In genomic region chr4:110475881-110476818, GRCh38 we compare ENCODE assay signal across 12 cellular contexts. TPM values are rescaled to one million over a fixed set of nuclear protein-coding genes. Genes with fewer than 3 reads are reported as not detected.
A peak's percentile ranks its signal among the peaks of the same experiment; 100 is the strongest.
DNase-seq lines count a peak whose midpoint lies in the region; ATAC-seq and TF ChIP-seq lines count a peak whose summit lies in the region.
"Had no signal": no experiment of that assay in that cellular context is flagged by ENCODE, and none has a peak within 500 bp of the region (broad histone marks: within the 10 kb centered on the region; RNA-seq: fewer than 3 reads in every experiment).

A gene with protein sequence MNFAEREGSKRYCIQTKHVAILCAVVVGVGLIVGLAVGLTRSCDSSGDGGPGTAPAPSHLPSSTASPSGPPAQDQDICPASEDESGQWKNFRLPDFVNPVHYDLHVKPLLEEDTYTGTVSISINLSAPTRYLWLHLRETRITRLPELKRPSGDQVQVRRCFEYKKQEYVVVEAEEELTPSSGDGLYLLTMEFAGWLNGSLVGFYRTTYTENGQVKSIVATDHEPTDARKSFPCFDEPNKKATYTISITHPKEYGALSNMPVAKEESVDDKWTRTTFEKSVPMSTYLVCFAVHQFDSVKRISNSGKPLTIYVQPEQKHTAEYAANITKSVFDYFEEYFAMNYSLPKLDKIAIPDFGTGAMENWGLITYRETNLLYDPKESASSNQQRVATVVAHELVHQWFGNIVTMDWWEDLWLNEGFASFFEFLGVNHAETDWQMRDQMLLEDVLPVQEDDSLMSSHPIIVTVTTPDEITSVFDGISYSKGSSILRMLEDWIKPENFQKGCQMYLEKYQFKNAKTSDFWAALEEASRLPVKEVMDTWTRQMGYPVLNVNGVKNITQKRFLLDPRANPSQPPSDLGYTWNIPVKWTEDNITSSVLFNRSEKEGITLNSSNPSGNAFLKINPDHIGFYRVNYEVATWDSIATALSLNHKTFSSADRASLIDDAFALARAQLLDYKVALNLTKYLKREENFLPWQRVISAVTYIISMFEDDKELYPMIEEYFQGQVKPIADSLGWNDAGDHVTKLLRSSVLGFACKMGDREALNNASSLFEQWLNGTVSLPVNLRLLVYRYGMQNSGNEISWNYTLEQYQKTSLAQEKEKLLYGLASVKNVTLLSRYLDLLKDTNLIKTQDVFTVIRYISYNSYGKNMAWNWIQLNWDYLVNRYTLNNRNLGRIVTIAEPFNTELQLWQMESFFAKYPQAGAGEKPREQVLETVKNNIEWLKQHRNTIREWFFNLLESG (plus strand): TSS chr4:110476155. CDS start chr4:110476415, 260 bp downstream.

- ATAC-seq in left ventricle myocardium superior, result peak; percentile 88

- H3K4me1 ChIP-seq in ascending aorta (no peaks in the 10 kb centered on the region), trophoblast cell (ENCODE audit: control insufficient read depth in 1 of 2, insufficient read depth in 2 of 2, low read length in 2 of 2) (peaks cover 16 to 28% of the 10 kb centered on the region in 2 experiments), BE2C (no peaks in the 10 kb centered on the region)

- H3K79me2 ChIP-seq in trophoblast cell (ENCODE audit: control insufficient read depth, insufficient read depth, low read length, poor library complexity), result peaks cover 6% of the 10 kb centered on the region

- peak within 1 kb of the TSS; percentile 50 for H4K8ac ChIP-seq in trophoblast cell (ENCODE audit: low read depth, low read length)

- H2BK120ac ChIP-seq in trophoblast cell (ENCODE audit: insufficient read depth, low read length, poor library complexity), result peak within 1 kb of the TSS; percentile 77

- H3K9ac ChIP-seq in trophoblast cell (ENCODE audit: low read length), result peak within 1 kb of the TSS; percentile 44

- H2BK5ac ChIP-seq in trophoblast cell (ENCODE audit: low read depth, low read length, poor library complexity), result peak within 1 kb of the TSS; percentile 29

- H3K9me3 ChIP-seq in ascending aorta, result no peaks in the 10 kb centered on the region
- H3K9me3 ChIP-seq in trophoblast cell (ENCODE audit: insufficient read depth, low read depth, low read length), result no peaks in the 10 kb centered on the region
- no peaks in the 10 kb centered on the region for H3K9me3 ChIP-seq in BE2C

- no peak for TF ChIP-seq CTCF in ascending aorta (IDR thresholded peaks at IDR 0.05)
- no peak for TF ChIP-seq CTCF in BE2C (IDR thresholded peaks at IDR 0.05; ENCODE audit: low read depth, low read length)

- peak within 1 kb of the TSS; percentile 79 for H2BK12ac ChIP-seq in trophoblast cell (ENCODE audit: low read length)

- peak within 1 kb of the TSS; percentile 40 for H2AFZ ChIP-seq in trophoblast cell (ENCODE audit: insufficient read depth, low read length, poor library complexity)

- peak within 1 kb of the TSS; percentile 44 for H3K4ac ChIP-seq in trophoblast cell (ENCODE audit: low read depth, low read length)

- H3K18ac ChIP-seq in trophoblast cell (ENCODE audit: low read length), result peak within 1 kb of the TSS; percentile 39

- DNase-seq in AG20443 (ENCODE audit: low spot score) (peak; percentile 24), ascending aorta (ENCODE audit: low spot score in 2 of 2) (no peak), left ventricle myocardium superior (peak; percentile 61), trophoblast cell (peak; percentile 67 to 76), COLO668 (lab: John Stamatoyannopoulos, UW; ENCODE audit: unreplicated experiment) (no peak), OCI-M1 (lab: John Stamatoyannopoulos, UW) (no peak), BE2C (no peak), cerebellar cortex (ENCODE audit: low spot score) (no peak)
- DNase-seq: cerebellar nuclear complex, DMS153, naive B cell, NCI-H2107 had no signal

- no peaks in the 10 kb centered on the region for H3K27me3 ChIP-seq in ascending aorta
- no peaks in the 10 kb centered on the region for H3K27me3 ChIP-seq in trophoblast cell (ENCODE audit: insufficient read depth, low read length)
- peaks cover 12% of the 10 kb centered on the region for H3K27me3 ChIP-seq in BE2C

- intact Hi-C loops in ascending aorta (cut with DNase I), result no loop called here
- intact Hi-C loops in left ventricle myocardium superior (cut with micrococcal nuclease), result no loop called here

- H2AK5ac ChIP-seq in trophoblast cell (ENCODE audit: low read length), result peak within 1 kb of the TSS; percentile 66

- peak within 1 kb of the TSS; percentile 86 for H4K91ac ChIP-seq in trophoblast cell (ENCODE audit: low read depth, low read length)

- peak within 1 kb of the TSS; percentile 5 for H4K12ac ChIP-seq in trophoblast cell (ENCODE audit: low read depth, low read length)

- peak within 1 kb of the TSS; percentile 66 for H3K14ac ChIP-seq in trophoblast cell (ENCODE audit: low read length)

- peak within 1 kb of the TSS; percentile 64 for H3K4me2 ChIP-seq in trophoblast cell (ENCODE audit: low read length)

- H3K79me1 ChIP-seq in trophoblast cell (ENCODE audit: low read length), result peaks cover 29% of the 10 kb centered on the region

- no CpG with 5 or more reads among the region's 39 CpGs for WGBS in trophoblast cell (ENCODE audit: extremely low coverage, insufficient coverage, insufficient read length)

- H3K23ac ChIP-seq in trophoblast cell (ENCODE audit: low read length), result peak within 1 kb of the TSS; percentile 19

- H3K36me3 ChIP-seq in ascending aorta, result no peaks in the 10 kb centered on the region
- no peaks in the 10 kb centered on the region for H3K36me3 ChIP-seq in trophoblast cell (ENCODE audit: control insufficient read depth in 1 of 2, insufficient read depth in 2 of 2, low read length in 2 of 2)
- H3K36me3 ChIP-seq in BE2C, result no peaks in the 10 kb centered on the region

- peak within 1 kb of the TSS; percentile 19 to 39 for H3K4me3 ChIP-seq in ascending aorta
- H3K4me3 ChIP-seq in trophoblast cell (ENCODE audit: low read depth, low read length), result peak within 1 kb of the TSS; percentile 38
- no peak within 1 kb of the TSS for H3K4me3 ChIP-seq in BE2C (ENCODE audit: low read depth, low read length)

- H3K27ac ChIP-seq in ascending aorta (no peak within 1 kb of the TSS), trophoblast cell (ENCODE audit: low read depth, low read length) (peak within 1 kb of the TSS; percentile 46)

RNA-seq across cellular contexts. Expression of the gene that starts here (rescaled TPM):
- total RNA-seq in ascending aorta (1.7 TPM), left ventricle myocardium superior (2.7 TPM)
- 20.1 and 20.5 TPM in 2 replicates for polyA plus RNA-seq in trophoblast cell (2013)
- polyA plus RNA-seq in BE2C (2012; ENCODE audit: insufficient read depth, insufficient read length, low read depth), result not detected

Comparison
In these comparisons a context has a peak if more than half of its experiments do, and no peak if none do; other contexts are left out.
1. DNase-seq: peak in AG20443 (single experiment), left ventricle myocardium superior (single experiment) and trophoblast cell (2 of 2); none in ascending aorta (0 of 2), COLO668 (single experiment), OCI-M1 (single experiment), BE2C (single experiment) and cerebellar cortex (single experiment).